9 cellular contexts compared by ENCODE assay signal in the genomic region with DNA sequence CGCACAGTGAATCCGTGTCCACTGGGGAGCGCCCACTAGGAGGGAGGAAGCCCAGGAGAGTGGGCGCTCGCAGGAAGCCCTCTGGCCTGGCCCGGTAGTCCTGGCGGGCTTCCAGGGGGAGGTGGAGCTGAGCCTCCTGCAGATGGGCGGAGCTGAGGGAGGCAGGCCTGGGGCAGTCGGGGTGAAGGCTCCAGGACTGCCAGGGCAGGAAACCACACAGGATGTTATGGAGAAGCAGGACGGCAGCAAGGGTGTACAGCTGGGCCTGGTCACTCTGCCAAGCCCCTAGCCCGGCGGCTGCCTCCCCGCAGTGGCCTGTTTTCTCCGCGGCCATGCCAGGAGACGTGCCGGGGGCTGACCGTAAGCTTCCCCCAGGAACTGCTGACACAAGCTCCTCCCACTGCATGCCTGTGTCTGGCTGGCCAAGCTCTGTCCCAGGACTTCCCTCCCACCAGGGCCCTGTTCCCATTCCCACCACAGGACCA.
A peak's percentile ranks its signal among the peaks of the same experiment; 100 is the strongest.
DNase-seq lines count a peak whose midpoint lies in the region; ATAC-seq lines count a peak whose summit lies in the region.
"Had no signal": no experiment of that assay in that cellular context is flagged by ENCODE, and none has a peak within 500 bp of the region (broad histone marks: within the 10 kb centered on the region; RNA-seq: fewer than 3 reads in every experiment).

No MANE protein-coding gene starts in this region.

- CTCF ChIA-PET in activated CD8-positive, alpha-beta memory T cell treated with anti-CD3 and anti-CD28 coated beads, Interleukin-2, amount 10 ng/mL, durations not matched to agents 7 days and 5 days (lab: Charles Lee) = no interaction called here

- ATAC-seq in activated CD8-positive, alpha-beta memory T cell treated with anti-CD3 and anti-CD28 coated beads, Interleukin-2, amount 10 ng/mL, durations not matched to agents 7 days and 5 days = no peak
- no peak for ATAC-seq in GM18868 (IDR thresholded peaks at IDR 0.05; ENCODE audit: unreplicated experiment)

- H3K36me3 Mint-ChIP-seq in activated CD8-positive, alpha-beta memory T cell treated with anti-CD3 and anti-CD28 coated beads, Interleukin-2, amount 10 ng/mL, durations not matched to agents 7 days and 5 days = no peaks in the 10 kb centered on the region

- no peaks in the 10 kb centered on the region for H3K4me1 Mint-ChIP-seq in activated CD8-positive, alpha-beta memory T cell treated with anti-CD3 and anti-CD28 coated beads, Interleukin-2, amount 10 ng/mL, durations not matched to agents 7 days and 5 days

- no peak overlapping the region for H3K4me3 Mint-ChIP-seq in activated CD8-positive, alpha-beta memory T cell treated with anti-CD3 and anti-CD28 coated beads, Interleukin-2, amount 10 ng/mL, durations not matched to agents 7 days and 5 days
- H3K4me3 Mint-ChIP-seq: activated T-helper 1 cell treated with anti-CD3 and anti-CD28 coated beads, Interleukin-12 subunit alpha, Interleukin-12 subunit beta, Interleukin-2, Interleukin-4 antibody, amounts not matched to agents 30 ng/mL and 10 ng/mL and 1 ng/mL, durations not matched to agents 14 hours and 24 hours and 36 hours had no signal

- no peaks in the 10 kb centered on the region for H3K27me3 Mint-ChIP-seq in activated CD8-positive, alpha-beta memory T cell treated with anti-CD3 and anti-CD28 coated beads, Interleukin-2, amount 10 ng/mL, durations not matched to agents 7 days and 5 days

- DNase-seq in activated CD8-positive, alpha-beta memory T cell treated with anti-CD3 and anti-CD28 coated beads, Interleukin-2, amount 10 ng/mL, durations not matched to agents 7 days and 5 days = peak; percentile 38
- DNase-seq in activated CD8-positive, alpha-beta memory T cell treated with anti-CD3 and anti-CD28 coated beads for 24 hours = no peak
- peak; percentile 47 to 90 for DNase-seq in dermis microvascular lymphatic vessel endothelial cell (ENCODE audit: low read depth in 2 of 2)
- DNase-seq in lung microvascular endothelial cell (ENCODE audit: low read depth in 2 of 2) = peak; percentile 70 to 89
- DNase-seq in ureter (ENCODE audit: low spot score) = peak; percentile 48
- DNase-seq in DMS53 treated with DMSO at 0.1 percent for 48 hours (lab: John Stamatoyannopoulos, UW; ENCODE audit: unreplicated experiment) = no peak
- DNase-seq in germinal center (ENCODE audit: low spot score) = no peak

- no peaks in the 10 kb centered on the region for H3K9me3 Mint-ChIP-seq in activated CD8-positive, alpha-beta memory T cell treated with anti-CD3 and anti-CD28 coated beads, Interleukin-2, amount 10 ng/mL, durations not matched to agents 7 days and 5 days (ENCODE audit: low read depth)
- H3K9me3 Mint-ChIP-seq: activated T-helper 1 cell treated with anti-CD3 and anti-CD28 coated beads, Interleukin-12 subunit alpha, Interleukin-12 subunit beta, Interleukin-2, Interleukin-4 antibody, amounts not matched to agents 30 ng/mL and 10 ng/mL and 1 ng/mL, durations not matched to agents 14 hours and 24 hours and 36 hours had no signal

- H3K27ac Mint-ChIP-seq in activated CD8-positive, alpha-beta memory T cell treated with anti-CD3 and anti-CD28 coated beads, Interleukin-2, amount 10 ng/mL, durations not matched to agents 7 days and 5 days = no peak overlapping the region
- H3K27ac Mint-ChIP-seq: activated T-helper 1 cell treated with anti-CD3 and anti-CD28 coated beads, Interleukin-12 subunit alpha, Interleukin-12 subunit beta, Interleukin-2, Interleukin-4 antibody, amounts not matched to agents 30 ng/mL and 10 ng/mL and 1 ng/mL, durations not matched to agents 14 hours and 24 hours and 36 hours had no signal

Comparison
In these comparisons a context has a peak if more than half of its experiments do, and no peak if none do; other contexts are left out.
1. DNase-seq: peak in activated CD8-positive, alpha-beta memory T cell treated with anti-CD3 and anti-CD28 coated beads, Interleukin-2, amount 10 ng/mL, durations not matched to agents 7 days and 5 days (single experiment), dermis microvascular lymphatic vessel endothelial cell (2 of 2), lung microvascular endothelial cell (2 of 2) and ureter (single experiment); none in activated CD8-positive, alpha-beta memory T cell treated with anti-CD3 and anti-CD28 coated beads for 24 hours (single experiment), DMS53 treated with DMSO at 0.1 percent for 48 hours (single experiment) and germinal center (single experiment).